Comparison of ENCODE assay signal across 33 cellular contexts in genomic region chr15:91664224-91664836, GRCh38.
"Had no signal": no experiment of that assay in that cellular context is flagged by ENCODE, and none has a peak within 500 bp of the region (broad histone marks: within the 10 kb centered on the region; RNA-seq: fewer than 3 reads in every experiment).

No MANE protein-coding gene starts in this region.

- DNase-seq: activated CD4-positive, alpha-beta memory T cell treated with anti-CD3 and anti-CD28 coated beads, Interleukin-2, amount 10 ng/mL, durations not matched to agents 7 days and 5 days; activated CD4-positive, alpha-beta T cell treated with anti-CD3 and anti-CD28 coated beads for 1 hour; activated CD4-positive, alpha-beta T cell treated with anti-CD3 and anti-CD28 coated beads for 48 hours; activated CD4-positive, CD25-positive, alpha-beta regulatory T cell; activated CD8-positive, alpha-beta memory T cell treated with anti-CD3 and anti-CD28 coated beads for 24 hours; activated CD8-positive, alpha-beta memory T cell treated with anti-CD3 and anti-CD28 coated beads, Interleukin-2, amount 10 ng/mL, durations not matched to agents 7 days and 5 days; activated CD8-positive, alpha-beta memory T cell treated with anti-CD3 and anti-CD28 coated beads, Interleukin-2, amount 50 U/mL, for 48 hours; activated effector memory CD4-positive, alpha-beta T cell treated with Interleukin-2 at 50 U/mL for 16 hours; activated naive CD4-positive, alpha-beta T cell treated with anti-CD3 and anti-CD28 coated beads, Interleukin-2, amount 10 ng/mL, durations not matched to agents 7 days and 5 days; activated T-cell treated with anti-CD3 and anti-CD28 coated beads, Interleukin-2, amount 50 U/mL, for 48 hours; amniotic stem cell; Karpas-422; KBM-7; MV-4-11; NCI-H1092 treated with DMSO at 0.1 percent for 48 hours; NCI-H1417; NCI-H146; NCI-H187; NCI-H2029 treated with DMSO at 0.1 percent for 48 hours; NCI-H2107; NCI-H2171; NCI-H510A; NCI-H526; NCI-H748 treated with DMSO at 0.1 percent for 48 hours; NK-92 treated with Interleukin-12 subunit alpha and Interleukin-12 subunit beta, amount 100 ng/mL, for 24 hours; PC-3; Right ventricle myocardium superior; SW 1271; T1000; WERI-Rb-1 had no signal

- H3K4me3 ChIP-seq: ascending aorta, cardiac muscle cell had no signal

- H3K9me3 ChIP-seq: ascending aorta had no signal

- ATAC-seq: activated CD8-positive, alpha-beta memory T cell treated with anti-CD3 and anti-CD28 coated beads, Interleukin-2, amount 10 ng/mL, durations not matched to agents 7 days and 5 days; PC-3 had no signal

- H3K36me3 ChIP-seq: ascending aorta, cardiac muscle cell, WERI-Rb-1 had no signal

- H3K4me3 Mint-ChIP-seq: activated CD4-positive, alpha-beta memory T cell treated with anti-CD3 and anti-CD28 coated beads, Interleukin-2, amount 10 ng/mL, durations not matched to agents 7 days and 5 days; activated CD8-positive, alpha-beta memory T cell treated with anti-CD3 and anti-CD28 coated beads, Interleukin-2, amount 10 ng/mL, durations not matched to agents 7 days and 5 days; activated naive CD4-positive, alpha-beta T cell treated with anti-CD3 and anti-CD28 coated beads, Interleukin-2, amount 10 ng/mL, durations not matched to agents 7 days and 5 days; activated naive CD8-positive, alpha-beta T cell had no signal

- H3K4me1 ChIP-seq: ascending aorta had no signal

- H3K9me3 Mint-ChIP-seq: activated CD4-positive, alpha-beta memory T cell treated with anti-CD3 and anti-CD28 coated beads, Interleukin-2, amount 10 ng/mL, durations not matched to agents 7 days and 5 days; activated naive CD4-positive, alpha-beta T cell treated with anti-CD3 and anti-CD28 coated beads, Interleukin-2, amount 10 ng/mL, durations not matched to agents 7 days and 5 days had no signal

- H3K27ac ChIP-seq: ascending aorta, cardiac muscle cell, WERI-Rb-1 had no signal

- H3K27ac Mint-ChIP-seq: activated CD4-positive, alpha-beta memory T cell treated with anti-CD3 and anti-CD28 coated beads, Interleukin-2, amount 10 ng/mL, durations not matched to agents 7 days and 5 days; activated CD8-positive, alpha-beta memory T cell treated with anti-CD3 and anti-CD28 coated beads, Interleukin-2, amount 10 ng/mL, durations not matched to agents 7 days and 5 days; activated naive CD4-positive, alpha-beta T cell treated with anti-CD3 and anti-CD28 coated beads, Interleukin-2, amount 10 ng/mL, durations not matched to agents 7 days and 5 days; activated naive CD8-positive, alpha-beta T cell had no signal

- H3K27me3 ChIP-seq: ascending aorta, cardiac muscle cell had no signal

- H3K36me3 Mint-ChIP-seq: activated CD8-positive, alpha-beta memory T cell treated with anti-CD3 and anti-CD28 coated beads, Interleukin-2, amount 10 ng/mL, durations not matched to agents 7 days and 5 days; activated naive CD4-positive, alpha-beta T cell treated with anti-CD3 and anti-CD28 coated beads, Interleukin-2, amount 10 ng/mL, durations not matched to agents 7 days and 5 days; activated naive CD8-positive, alpha-beta T cell had no signal
